In genomic region chr9:81979196-81979595, GRCh38 we compare ENCODE assay signal across 1 cellular context.
TF ChIP-seq lines count a peak whose summit lies in the region.

No MANE protein-coding gene starts in this region.

TF ChIP-seq in SK-N-SH, 30 proteins besides CTCF, POLR2A, EP300 and RAD21 (continued from another document):
- TF ChIP-seq RCOR1 (IDR thresholded peaks at IDR 0.05; ENCODE audit: low read length) (no peak), TAF1 (IDR thresholded peaks at IDR 0.05; ENCODE audit: borderline replicate concordance, low read depth, low read length) (no peak), EZH2phosphoT487 (IDR thresholded peaks at IDR 0.05; ENCODE audit: borderline replicate concordance, low read depth) (no peak), CHD2 (IDR thresholded peaks at IDR 0.05; ENCODE audit: low read length, partially characterized antibody) (no peak), RFX5 (IDR thresholded peaks at IDR 0.05; ENCODE audit: low read length) (no peak), USF1 (IDR thresholded peaks at IDR 0.05; ENCODE audit: borderline replicate concordance, low read depth) (no peak), FOXM1 (IDR thresholded peaks at IDR 0.05; ENCODE audit: low read depth) (no peak), SMC3 (IDR thresholded peaks at IDR 0.05; ENCODE audit: low read depth, low read length) (no peak), ELF1 (IDR thresholded peaks at IDR 0.05) (no peak), IRF3 (IDR thresholded peaks at IDR 0.05; ENCODE audit: low read depth, low read length) (no peak)
- TF ChIP-seq, protein P1, sequence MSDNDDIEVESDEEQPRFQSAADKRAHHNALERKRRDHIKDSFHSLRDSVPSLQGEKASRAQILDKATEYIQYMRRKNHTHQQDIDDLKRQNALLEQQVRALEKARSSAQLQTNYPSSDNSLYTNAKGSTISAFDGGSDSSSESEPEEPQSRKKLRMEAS (IDR thresholded peaks at IDR 0.05; ENCODE audit: low read depth), result no peak
- TF ChIP-seq, protein P2, sequence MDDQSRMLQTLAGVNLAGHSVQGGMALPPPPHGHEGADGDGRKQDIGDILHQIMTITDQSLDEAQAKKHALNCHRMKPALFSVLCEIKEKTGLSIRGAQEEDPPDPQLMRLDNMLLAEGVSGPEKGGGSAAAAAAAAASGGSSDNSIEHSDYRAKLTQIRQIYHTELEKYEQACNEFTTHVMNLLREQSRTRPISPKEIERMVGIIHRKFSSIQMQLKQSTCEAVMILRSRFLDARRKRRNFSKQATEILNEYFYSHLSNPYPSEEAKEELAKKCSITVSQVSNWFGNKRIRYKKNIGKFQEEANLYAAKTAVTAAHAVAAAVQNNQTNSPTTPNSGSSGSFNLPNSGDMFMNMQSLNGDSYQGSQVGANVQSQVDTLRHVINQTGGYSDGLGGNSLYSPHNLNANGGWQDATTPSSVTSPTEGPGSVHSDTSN (IDR thresholded peaks at IDR 0.05), result no peak
